8 cellular contexts compared by ENCODE assay signal in the genomic region with DNA sequence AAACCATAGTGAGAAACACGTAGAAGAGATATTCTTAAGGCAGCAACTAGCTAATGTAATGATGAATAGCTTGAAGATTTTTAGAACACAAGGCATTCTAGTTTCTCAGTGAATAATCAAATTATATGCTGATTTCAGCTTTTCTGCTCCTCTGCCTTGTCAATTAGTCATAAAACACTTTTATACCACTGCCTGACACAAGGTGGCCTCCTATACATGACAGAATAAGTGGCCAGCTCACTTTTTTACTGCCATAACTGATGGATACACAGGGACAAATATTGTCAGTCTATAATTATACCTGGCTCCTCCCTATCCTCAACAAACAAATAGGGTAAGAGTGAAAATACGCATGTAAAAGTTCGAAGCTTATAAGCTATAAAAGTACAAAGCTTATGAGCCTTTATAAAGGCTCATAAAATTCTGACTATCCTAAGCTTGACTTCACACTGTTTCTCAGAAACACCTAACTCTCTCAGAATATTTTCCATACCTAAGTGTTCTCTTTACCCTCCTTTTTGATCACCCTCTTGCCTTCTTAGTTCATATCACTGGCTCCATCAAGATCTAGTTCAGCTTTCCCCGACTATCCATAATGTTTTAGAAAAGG.
DNase-seq lines count a peak whose midpoint lies in the region; ATAC-seq and TF ChIP-seq lines count a peak whose summit lies in the region.

No MANE protein-coding gene starts in this region.

- no peaks in the 10 kb centered on the region for H3K27me3 ChIP-seq in H9 (ENCODE audit: insufficient read depth, low read length)

- intact Hi-C loops in Right ventricle myocardium superior (cut with DNase I): loop anchor here (2.0 to 5.0 kb wide), 2 partner anchors 139 to 315 kb away; no protein-coding TSS in a partner anchor

- no peak overlapping the region for H3K14ac ChIP-seq in H9 (ENCODE audit: insufficient read depth, low read length)

- H4K8ac ChIP-seq in H9 (replicated peaks; ENCODE audit: insufficient read length, low read depth, low read length): no peak overlapping the region

- WGBS in H9 (ENCODE audit: extremely low coverage, insufficient read length, low lambda C conversion rate): no CpG with 5 or more reads among the region's 4 CpGs

- H3T11ph ChIP-seq in H9 (ENCODE audit: low read length): no peak overlapping the region

- DNase-seq in Caki2 (ENCODE audit: low read depth) (peak; percentile 52), H9 (no peak), NCI-H69 (lab: John Stamatoyannopoulos, UW) (peak; percentile 89), Right ventricle myocardium superior (no peak), pulmonary artery endothelial cell (ENCODE audit: low read depth, low spot score) (peak; percentile 36)
- peak in 1 of 2 donors; percentile 38 for DNase-seq in activated naive CD4-positive, alpha-beta T cell treated with anti-CD3 and anti-CD28 coated beads, Interleukin-2, amount 50 U/mL, for 72 hours (ENCODE audit: low spot score in 2 of 2)

- ATAC-seq in activated naive CD4-positive, alpha-beta T cell treated with anti-CD3 and anti-CD28 coated beads, Interleukin-2, amount 50 U/mL, for 72 hours: peak; percentile 63 to 80
- ATAC-seq in Right ventricle myocardium superior (ENCODE audit: poor library complexity) (peak; percentile 88), GM21360 (IDR thresholded peaks at IDR 0.05; ENCODE audit: unreplicated experiment) (no peak), GM18519 (IDR thresholded peaks at IDR 0.05; ENCODE audit: low FRiP score, unreplicated experiment) (no peak)

- no peaks in the 10 kb centered on the region for H3K4me1 ChIP-seq in H9 (ENCODE audit: insufficient read depth, low read length)

- H3K9me3 Mint-ChIP-seq in H9: no peaks in the 10 kb centered on the region
- H3K9me3 Mint-ChIP-seq in activated naive CD4-positive, alpha-beta T cell treated with anti-CD3 and anti-CD28 coated beads, Interleukin-2, amount 50 U/mL, for 72 hours: no peaks in the 10 kb centered on the region

- no peaks in the 10 kb centered on the region for H3K79me1 ChIP-seq in H9 (ENCODE audit: insufficient read depth, low read depth, low read length, poor library complexity, severe bottlenecking)

- no peaks in the 10 kb centered on the region for H3K9me3 ChIP-seq in H9 (ENCODE audit: control insufficient read depth, low read depth, low read length)

- H2BK120ac ChIP-seq in H9 (ENCODE audit: low read depth, low read length, poor library complexity, severe bottlenecking): no peak overlapping the region

- no peak overlapping the region for H4K91ac ChIP-seq in H9 (ENCODE audit: insufficient read length, low read depth, low read length)

- no peaks in the 10 kb centered on the region for H4K20me1 ChIP-seq in H9 (ENCODE audit: control insufficient read depth, insufficient read depth, insufficient read length)

- H3K18ac ChIP-seq in H9 (ENCODE audit: insufficient read length, low read depth, low read length): no peak overlapping the region

- no peak overlapping the region for H2BK5ac ChIP-seq in H9 (ENCODE audit: insufficient read length, low read length)

- H3K23ac ChIP-seq in H9 (ENCODE audit: insufficient read length, low read depth, low read length): no peak overlapping the region

- no peak overlapping the region for H2BK12ac ChIP-seq in H9 (ENCODE audit: insufficient read length, low read depth, low read length)

- H3K27ac Mint-ChIP-seq in H9: no peak overlapping the region; a peak in 2 of 7 replicates
- no peak overlapping the region for H3K27ac Mint-ChIP-seq in activated naive CD4-positive, alpha-beta T cell treated with anti-CD3 and anti-CD28 coated beads, Interleukin-2, amount 50 U/mL, for 72 hours

- TF ChIP-seq CTCF in H9 (conservative IDR thresholded peaks at IDR 0.05): peak; percentile 86

- H3K9ac ChIP-seq in H9 (ENCODE audit: extremely low read depth, insufficient read length, low read length): no peak overlapping the region

- H3K4me3 Mint-ChIP-seq in H9: no peak overlapping the region

- in situ Hi-C loops in Caki2 (cut with HindIII; ENCODE audit: low pct_unique_long_range_greater_than_20kb, low sequenced_read_pairs): no loop called here

- H3K23me2 ChIP-seq in H9 (ENCODE audit: insufficient read length, low read depth, low read length, poor library complexity, severe bottlenecking): no peaks in the 10 kb centered on the region

- H3K4ac ChIP-seq in H9 (ENCODE audit: low read depth, low read length): no peak overlapping the region

- no peak overlapping the region for H2BK15ac ChIP-seq in H9 (ENCODE audit: low read depth, low read length)

- no peak overlapping the region for H3K27ac ChIP-seq in H9 (ENCODE audit: insufficient read length, low read depth, low read length)

- H4K5ac ChIP-seq in H9 (ENCODE audit: insufficient read length, low read depth, low read length): no peak overlapping the region

- no peak overlapping the region for H2AK5ac ChIP-seq in H9 (ENCODE audit: insufficient read length, low read length)

- H3K27me3 Mint-ChIP-seq in H9 (ENCODE audit: low read depth): no peaks in the 10 kb centered on the region

- H3K79me2 ChIP-seq in H9 (ENCODE audit: insufficient read depth, low read length): no peaks in the 10 kb centered on the region

- H2AFZ ChIP-seq in H9 (ENCODE audit: low read length): no peak overlapping the region

- no peak overlapping the region for H3K56ac ChIP-seq in H9 (ENCODE audit: insufficient read length, low read depth, low read length)

- H3K4me2 ChIP-seq in H9 (ENCODE audit: insufficient read depth, insufficient read length, low read length): no peak overlapping the region

- H3K36me3 Mint-ChIP-seq in H9 (ENCODE audit: insufficient read depth in 1 of 3, low read depth in 3 of 3): peaks cover 4 to 10% (median 5%) of the 10 kb centered on the region in 3 experiments; a peak in 5 of 7 replicates
- peaks cover 6 to 7% of the 10 kb centered on the region in 2 donors for H3K36me3 Mint-ChIP-seq in activated naive CD4-positive, alpha-beta T cell treated with anti-CD3 and anti-CD28 coated beads, Interleukin-2, amount 50 U/mL, for 72 hours

- H2BK20ac ChIP-seq in H9 (ENCODE audit: low read depth, low read length, poor library complexity, severe bottlenecking): no peak overlapping the region

- peaks cover 0 to 8% of the 10 kb centered on the region in 2 experiments; a peak in 2 of 4 replicates for H3K4me1 Mint-ChIP-seq in H9

Comparison
In these comparisons a context has a peak if more than half of its experiments do, and no peak if none do; other contexts are left out.
1. DNase-seq: peak in Caki2 (single experiment), NCI-H69 (single experiment) and pulmonary artery endothelial cell (single experiment); none in H9 (single experiment) and Right ventricle myocardium superior (single experiment).
2. ATAC-seq: peak in activated naive CD4-positive, alpha-beta T cell treated with anti-CD3 and anti-CD28 coated beads, Interleukin-2, amount 50 U/mL, for 72 hours (2 of 2) and Right ventricle myocardium superior (single experiment); none in GM21360 (single experiment) and GM18519 (single experiment).